ENCODE assay signal across 8 cellular contexts in the genomic region with DNA sequence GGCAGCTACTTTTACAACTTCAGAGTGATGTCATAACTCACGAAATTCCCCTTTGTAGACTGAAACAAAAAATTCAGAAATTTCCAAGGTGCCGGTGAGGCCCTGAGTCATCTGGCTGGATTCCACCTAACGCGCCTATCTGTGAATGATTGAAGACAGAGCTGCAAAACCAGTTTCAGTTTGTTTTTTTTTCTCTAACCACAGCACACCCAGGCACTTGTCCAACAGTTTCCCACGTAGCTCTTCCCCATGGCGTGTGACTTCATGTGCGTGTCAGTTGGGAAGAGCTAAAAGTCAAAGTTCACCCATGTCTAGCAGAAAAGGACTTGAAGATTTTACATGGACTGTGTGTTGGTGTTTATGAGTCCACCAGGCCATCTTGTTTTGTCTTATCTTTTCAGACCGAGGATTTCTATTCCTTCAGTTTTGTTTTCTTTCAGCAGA. TPM values are rescaled to one million over a fixed set of nuclear protein-coding genes. Genes with fewer than 3 reads are reported as not detected.
DNase-seq lines count a peak whose midpoint lies in the region; ATAC-seq and TF ChIP-seq lines count a peak whose summit lies in the region.

No MANE protein-coding gene starts in this region.

- no peaks in the 10 kb centered on the region; the same call in none of the 2 replicates for H3K36me3 ChIP-seq in OCI-LY1 (ENCODE audit: insufficient read depth, low read length)

- in situ Hi-C loops in ACHN (cut with HindIII; ENCODE audit: low pct_ligation_motif_present, low pct_unique_long_range_greater_than_20kb, low sequenced_read_pairs): no loop called here

- H3K36me3 Mint-ChIP-seq in activated naive CD8-positive, alpha-beta T cell treated with anti-CD3 and anti-CD28 coated beads for 36 hours: peaks cover 3% of the 10 kb centered on the region
- peaks cover 12 to 40% (median 22%) of the 10 kb centered on the region in 3 donors for H3K36me3 Mint-ChIP-seq in immature natural killer cell
- H3K36me3 Mint-ChIP-seq in nephron progenitor cell (ENCODE audit: low read depth): peaks cover 2% of the 10 kb centered on the region

- H3K27ac ChIP-seq in OCI-LY1 (ENCODE audit: low read depth, low read length, poor library complexity, severe bottlenecking): no peak overlapping the region

- no peak overlapping the region for H3K4me3 Mint-ChIP-seq in activated naive CD8-positive, alpha-beta T cell treated with anti-CD3 and anti-CD28 coated beads for 36 hours
- H3K4me3 Mint-ChIP-seq in immature natural killer cell (peak overlapping the region; percentile 6 to 79 (median 47)), nephron progenitor cell (no peak overlapping the region)

- peak overlapping the region; percentile 87 for H3K27ac Mint-ChIP-seq in activated naive CD8-positive, alpha-beta T cell treated with anti-CD3 and anti-CD28 coated beads for 36 hours
- peak overlapping the region; percentile 76 to 91 (median 82) for H3K27ac Mint-ChIP-seq in immature natural killer cell
- no peak overlapping the region for H3K27ac Mint-ChIP-seq in nephron progenitor cell

- no peaks in the 10 kb centered on the region for H4K20me1 ChIP-seq in OCI-LY1 (ENCODE audit: insufficient read depth, low read length)

- H3K4me1 ChIP-seq in OCI-LY1 (ENCODE audit: insufficient read depth, low read length, severe bottlenecking): peaks cover 18% of the 10 kb centered on the region

- no peaks in the 10 kb centered on the region for H3K9me3 Mint-ChIP-seq in activated naive CD8-positive, alpha-beta T cell treated with anti-CD3 and anti-CD28 coated beads for 36 hours
- no peaks in the 10 kb centered on the region for H3K9me3 Mint-ChIP-seq in immature natural killer cell
- H3K9me3 Mint-ChIP-seq in nephron progenitor cell: peaks cover 33% of the 10 kb centered on the region

- no peaks in the 10 kb centered on the region for H3K9me3 ChIP-seq in OCI-LY1 (ENCODE audit: low read length)

- ATAC-seq in GM18858 (IDR thresholded peaks at IDR 0.05; ENCODE audit: unreplicated experiment) (peak; percentile 67), HG03064 (IDR thresholded peaks at IDR 0.05; ENCODE audit: low read depth, unreplicated experiment) (peak; percentile 80)

- H2AFZ ChIP-seq in OCI-LY1 (ENCODE audit: low read length): no peak overlapping the region

- peak overlapping the region; percentile 19; the same call in 1 of the 2 replicates for H3K4me2 ChIP-seq in OCI-LY1 (ENCODE audit: low read length)

- H3K27me3 Mint-ChIP-seq in activated naive CD8-positive, alpha-beta T cell treated with anti-CD3 and anti-CD28 coated beads for 36 hours: no peaks in the 10 kb centered on the region
- peaks cover 0 to 9% (median 7%) of the 10 kb centered on the region in 3 donors for H3K27me3 Mint-ChIP-seq in immature natural killer cell (ENCODE audit: low read depth in 3 of 3)
- peaks cover 2% of the 10 kb centered on the region for H3K27me3 Mint-ChIP-seq in nephron progenitor cell (ENCODE audit: low read depth, poor library complexity)

- no peaks in the 10 kb centered on the region for H3F3A ChIP-seq in OCI-LY1 (ENCODE audit: insufficient read depth, low read length)

- no peak overlapping the region for H3K4me3 ChIP-seq in OCI-LY1 (ENCODE audit: low read depth, low read length, poor library complexity, severe bottlenecking)

- H3K9me2 ChIP-seq in OCI-LY1 (ENCODE audit: low read depth, low read length): no peaks in the 10 kb centered on the region

- H3K27me3 ChIP-seq in OCI-LY1 (ENCODE audit: insufficient read depth, low read length): no peaks in the 10 kb centered on the region

- peak; percentile 87 for DNase-seq in ACHN
- peak; percentile 53 for DNase-seq in activated naive CD8-positive, alpha-beta T cell treated with anti-CD3 and anti-CD28 coated beads for 36 hours
- DNase-seq in immature natural killer cell: peak; percentile 28 to 51 (median 37)
- DNase-seq in stimulated activated CD8-positive, alpha-beta memory T cell treated with anti-CD3 and anti-CD28 coated beads, Interleukin-7, amount 100 ng/mL, for 4 hours (ENCODE audit: low read depth in 2 of 2): peak; percentile 23 to 29
- no peak for DNase-seq in nephron progenitor cell

- no peak overlapping the region for H3K9ac ChIP-seq in OCI-LY1 (ENCODE audit: low read length)

- no peaks in the 10 kb centered on the region for H3K79me2 ChIP-seq in OCI-LY1 (ENCODE audit: insufficient read depth, low read length)

- H3K4me1 Mint-ChIP-seq in activated naive CD8-positive, alpha-beta T cell treated with anti-CD3 and anti-CD28 coated beads for 36 hours: peaks cover 15% of the 10 kb centered on the region
- peaks cover 8% of the 10 kb centered on the region in 2 donors for H3K4me1 Mint-ChIP-seq in immature natural killer cell
- no peaks in the 10 kb centered on the region for H3K4me1 Mint-ChIP-seq in nephron progenitor cell

- no peak for TF ChIP-seq CTCF in OCI-LY1 (IDR thresholded peaks at IDR 0.05; ENCODE audit: low read length)
- no peak for TF ChIP-seq CTCF in nephron progenitor cell (IDR thresholded peaks at IDR 0.05)

RNA-seq across cellular contexts. Expression of a gene that starts 16.3 kb away (rescaled TPM):
- total RNA-seq in activated naive CD8-positive, alpha-beta T cell treated with anti-CD3 and anti-CD28 coated beads for 36 hours: under 1 TPM; 0.84 to 0.89 TPM
- polyA plus RNA-seq in immature natural killer cell: 10 to 100 TPM in 1 of 3 donors, 1 to 10 TPM in 2; 5.8 to 10.8 (median 7.1) TPM

RNA-seq across cellular contexts. Expression of a gene that starts 19.7 kb away (rescaled TPM):
- 10 to 100 TPM; 33.8 to 36.4 TPM for total RNA-seq in activated naive CD8-positive, alpha-beta T cell treated with anti-CD3 and anti-CD28 coated beads for 36 hours
- polyA plus RNA-seq in immature natural killer cell: 10 to 100 TPM; 45.8 to 70.2 (median 48.0) TPM

Comparison
In these comparisons a context has a peak if more than half of its experiments do, and no peak if none do; other contexts are left out.
1. H3K4me3 Mint-ChIP-seq: peak in immature natural killer cell (5 of 5); none in activated naive CD8-positive, alpha-beta T cell treated with anti-CD3 and anti-CD28 coated beads for 36 hours (single experiment) and nephron progenitor cell (single experiment).